In genomic region chr20:52168116-52168515, GRCh38 we compare ENCODE assay signal across 21 cellular contexts.
"Had no signal": no experiment of that assay in that cellular context is flagged by ENCODE, and none has a peak within 500 bp of the region (broad histone marks: within the 10 kb centered on the region; RNA-seq: fewer than 3 reads in every experiment).

No MANE protein-coding gene starts in this region.

- ATAC-seq: heart left ventricle, left cardiac atrium, right cardiac atrium had no signal

- H3K9me3 Mint-ChIP-seq: activated naive CD4-positive, alpha-beta T cell treated with anti-CD3 and anti-CD28 coated beads, Interleukin-2, amount 50 U/mL, for 24 hours; central memory CD8-positive, alpha-beta T cell had no signal

- H3K27ac Mint-ChIP-seq: activated naive CD4-positive, alpha-beta T cell treated with anti-CD3 and anti-CD28 coated beads, Interleukin-2, amount 50 U/mL, for 24 hours; memory B cell; nephron had no signal

- DNase-seq: activated CD4-positive, alpha-beta T cell treated with anti-CD3 and anti-CD28 coated beads for 4 hours; activated CD4-positive, alpha-beta T cell treated with anti-CD3 and anti-CD28 coated beads, Interleukin-2, amount 50 U/mL, for 48 hours; activated CD8-positive, alpha-beta memory T cell treated with anti-CD3 and anti-CD28 coated beads, Interleukin-2, amount 50 U/mL, for 48 hours; activated effector memory CD4-positive, alpha-beta T cell treated with Interleukin-2 at 50 U/mL for 16 hours; activated T-cell treated with anti-CD3 and anti-CD28 coated beads, Interleukin-2, amount 50 U/mL, for 48 hours; amniotic stem cell; heart left ventricle; islet precursor cell; left cardiac atrium; right cardiac atrium; stimulated activated CD4-positive, alpha-beta T cell treated with anti-CD3 and anti-CD28 coated beads, Interleukin-12 subunit alpha, Interleukin-12 subunit beta, amount 100 ng/mL, for 4 hours; stomach; T-helper 1 cell had no signal

- H3K27ac ChIP-seq: breast epithelium, heart left ventricle, parathyroid adenoma, stomach, suprapubic skin, tibial nerve had no signal
